23 cellular contexts compared by ENCODE assay signal in genomic region chr6:91018586-91018985, GRCh38.
"Had no signal": no experiment of that assay in that cellular context is flagged by ENCODE, and none has a peak within 500 bp of the region (broad histone marks: within the 10 kb centered on the region; RNA-seq: fewer than 3 reads in every experiment).

No MANE protein-coding gene starts in this region.

- H3K36me3 ChIP-seq: colonic mucosa, esophagus muscularis mucosa, esophagus squamous epithelium, gastrocnemius medialis, gastroesophageal sphincter, heart left ventricle, heart right ventricle had no signal

- H3K4me1 ChIP-seq: colonic mucosa, esophagus muscularis mucosa, esophagus squamous epithelium, foreskin keratinocyte, gastrocnemius medialis, gastroesophageal sphincter, heart left ventricle, heart right ventricle had no signal

- H3K9me3 ChIP-seq: colonic mucosa, esophagus muscularis mucosa, esophagus squamous epithelium, gastrocnemius medialis, gastroesophageal sphincter, heart left ventricle, heart right ventricle had no signal

- H3K4me3 ChIP-seq: colonic mucosa, coronary artery, dorsolateral prefrontal cortex, esophagus muscularis mucosa, esophagus squamous epithelium, gastrocnemius medialis, gastroesophageal sphincter, heart left ventricle, heart right ventricle had no signal

- H3K27ac ChIP-seq: colonic mucosa, coronary artery, dorsolateral prefrontal cortex, epithelial cell of prostate, esophagus muscularis mucosa, esophagus squamous epithelium, foreskin keratinocyte, gastrocnemius medialis, gastroesophageal sphincter, heart left ventricle, heart right ventricle had no signal

- H3K27me3 ChIP-seq: colonic mucosa, esophagus muscularis mucosa, esophagus squamous epithelium, foreskin keratinocyte, gastrocnemius medialis, gastroesophageal sphincter, heart left ventricle, heart right ventricle had no signal

- DNase-seq: colonic mucosa; cortex of kidney; dermis blood vessel endothelial cell; dorsolateral prefrontal cortex; effector CD4-positive, alpha-beta T cell; effector CD8-positive, alpha-beta T cell; effector memory CD4-positive, alpha-beta T cell; effector memory CD8-positive, alpha-beta T cell; endodermal cell; erythroblast; esophagus squamous epithelium; foreskin fibroblast; foreskin keratinocyte; foreskin melanocyte; gastrocnemius medialis; glutamatergic neuron; head of caudate nucleus; heart left ventricle; heart right ventricle had no signal
